In genomic region chr22:21865041-21865440, GRCh38 we compare ENCODE assay signal across 8 cellular contexts. TPM values are rescaled to one million over a fixed set of nuclear protein-coding genes. Genes with fewer than 3 reads are reported as not detected.
DNase-seq lines count a peak whose midpoint lies in the region; ATAC-seq and TF ChIP-seq lines count a peak whose summit lies in the region.

No MANE protein-coding gene starts in this region.

- H3K9ac ChIP-seq in endocrine pancreas (ENCODE audit: control insufficient read depth, insufficient read depth, low read length), result no peak overlapping the region

- H3K27ac ChIP-seq in ovary, result no peak overlapping the region

- intact Hi-C loops in activated CD4-positive, alpha-beta T cell treated with anti-CD3 and anti-CD28 coated beads, Interleukin-2, amount 10 ng/mL, durations not matched to agents 24 days and 14 days (cut with micrococcal nuclease), result no loop called here
- intact Hi-C loops in ovary (cut with DNase I), result no loop called here

- no peak overlapping the region for H3K27ac Mint-ChIP-seq in activated CD4-positive, alpha-beta T cell treated with anti-CD3 and anti-CD28 coated beads, Interleukin-2, amount 10 ng/mL, durations not matched to agents 24 days and 14 days

- H3K4me1 ChIP-seq in endocrine pancreas (ENCODE audit: control insufficient read depth, insufficient read depth, low read length) (peaks cover 18% of the 10 kb centered on the region), ovary (ENCODE audit: insufficient read depth) (peaks cover 13% of the 10 kb centered on the region)

- no peak for TF ChIP-seq POLR2A in ovary (IDR thresholded peaks at IDR 0.05)

- H3K36me3 ChIP-seq in endocrine pancreas (ENCODE audit: control insufficient read depth, insufficient read depth, low read length), result no peaks in the 10 kb centered on the region
- no peaks in the 10 kb centered on the region for H3K36me3 ChIP-seq in ovary

- DNase-seq in activated CD4-positive, alpha-beta T cell treated with anti-CD3 and anti-CD28 coated beads, Interleukin-2, amount 10 ng/mL, durations not matched to agents 24 days and 14 days, result no peak
- DNase-seq in activated CD4-positive, alpha-beta T cell treated with anti-CD3 and anti-CD28 coated beads for 4 hours, result no peak
- peak; percentile 87 for DNase-seq in RKO (ENCODE audit: low spot score)
- peak in 3 of 5 donors; percentile 39 to 57 (median 40) for DNase-seq in ovary
- no peak for DNase-seq in activated effector memory CD4-positive, alpha-beta T cell treated with Interleukin-2 at 50 U/mL for 16 hours

- peaks cover 50% of the 10 kb centered on the region for H3K4me1 Mint-ChIP-seq in activated CD4-positive, alpha-beta T cell treated with anti-CD3 and anti-CD28 coated beads, Interleukin-2, amount 10 ng/mL, durations not matched to agents 24 days and 14 days

- H3K9me3 Mint-ChIP-seq in activated CD4-positive, alpha-beta T cell treated with anti-CD3 and anti-CD28 coated beads, Interleukin-2, amount 10 ng/mL, durations not matched to agents 24 days and 14 days, result peaks cover 4% of the 10 kb centered on the region

- no peak for TF ChIP-seq EP300 in ovary (IDR thresholded peaks at IDR 0.05)

- TF ChIP-seq CTCF in ovary (IDR thresholded peaks at IDR 0.05), result no peak

- peak overlapping the region; percentile 29 for H3K4me3 Mint-ChIP-seq in activated CD4-positive, alpha-beta T cell treated with anti-CD3 and anti-CD28 coated beads, Interleukin-2, amount 10 ng/mL, durations not matched to agents 24 days and 14 days

- H3K27me3 Mint-ChIP-seq in activated CD4-positive, alpha-beta T cell treated with anti-CD3 and anti-CD28 coated beads, Interleukin-2, amount 10 ng/mL, durations not matched to agents 24 days and 14 days, result peaks cover 6% of the 10 kb centered on the region

- no peak for ATAC-seq in GM19397 (IDR thresholded peaks at IDR 0.05; ENCODE audit: unreplicated experiment)
- no peak for ATAC-seq in GM21515 (IDR thresholded peaks at IDR 0.05; ENCODE audit: unreplicated experiment)

- H3K27me3 ChIP-seq in endocrine pancreas (ENCODE audit: control insufficient read depth, insufficient read depth, low read length) (no peaks in the 10 kb centered on the region), ovary (no peaks in the 10 kb centered on the region)

- WGBS in ovary, 3 donors, result 30 to 39% (median 30%) methylated on average over 3 of the region's 3 CpGs

- H3K36me3 Mint-ChIP-seq in activated CD4-positive, alpha-beta T cell treated with anti-CD3 and anti-CD28 coated beads, Interleukin-2, amount 10 ng/mL, durations not matched to agents 24 days and 14 days (ENCODE audit: low read depth), result peaks cover 22% of the 10 kb centered on the region

- H3K9me3 ChIP-seq in endocrine pancreas (ENCODE audit: control insufficient read depth, low read length), result no peaks in the 10 kb centered on the region
- H3K9me3 ChIP-seq in ovary, result no peaks in the 10 kb centered on the region

- H3K4me3 ChIP-seq in endocrine pancreas (ENCODE audit: control insufficient read depth, insufficient read depth, low read length), result peak overlapping the region; percentile 70
- H3K4me3 ChIP-seq in ovary, result no peak overlapping the region

RNA-seq across cellular contexts. Expression of gene MAPK1, which starts 2.4 kb away (rescaled TPM):
- 101 TPM in 2 replicates for total RNA-seq in activated CD4-positive, alpha-beta T cell treated with anti-CD3 and anti-CD28 coated beads, Interleukin-2, amount 10 ng/mL, durations not matched to agents 24 days and 14 days
- 100 to 1,000 TPM in 3 of 7 donors, 10 to 100 TPM in 4; 37.1 to 125 (median 98.1) TPM for total RNA-seq in ovary
- 100 to 1,000 TPM in 1 of 2 donors, 10 to 100 TPM in 1; 12.3 to 102 TPM for polyA plus RNA-seq in ovary

Comparison
In these comparisons a context has a peak if more than half of its experiments do, and no peak if none do; other contexts are left out.
1. DNase-seq: peak in RKO (single experiment) and ovary (3 of 5); none in activated CD4-positive, alpha-beta T cell treated with anti-CD3 and anti-CD28 coated beads, Interleukin-2, amount 10 ng/mL, durations not matched to agents 24 days and 14 days (single experiment), activated CD4-positive, alpha-beta T cell treated with anti-CD3 and anti-CD28 coated beads for 4 hours (0 of 2) and activated effector memory CD4-positive, alpha-beta T cell treated with Interleukin-2 at 50 U/mL for 16 hours (single experiment).